8 cellular contexts compared by ENCODE assay signal in genomic region chr1:21651214-21652042, GRCh38. TPM values are rescaled to one million over a fixed set of nuclear protein-coding genes. Genes with fewer than 3 reads are reported as not detected.
DNase-seq lines count a peak whose midpoint lies in the region; ATAC-seq and TF ChIP-seq lines count a peak whose summit lies in the region.

No MANE protein-coding gene starts in this region.

- no peak for TF ChIP-seq CTCF in IMR-90 (conservative IDR thresholded peaks at IDR 0.05; ENCODE audit: low read depth, low read length)
- no peak for TF ChIP-seq CTCF in endothelial cell (IDR thresholded peaks at IDR 0.05; ENCODE audit: unreplicated experiment)
- no peak for TF ChIP-seq CTCF in type B pancreatic cell (conservative IDR thresholded peaks at IDR 0.05)

- H3K4me1 ChIP-seq in BLaER1 (peaks cover 21% of the 10 kb centered on the region), IMR-90 (ENCODE audit: control insufficient read depth, insufficient read depth, low read length) (peaks cover 3% of the 10 kb centered on the region; the same call in 1 of the 2 replicates)
- H3K4me1 ChIP-seq in naive thymus-derived CD4-positive, alpha-beta T cell (ENCODE audit: control insufficient read depth in 2 of 2, insufficient read depth in 2 of 2, low read length in 2 of 2), result peaks cover 5 to 12% of the 10 kb centered on the region in 2 donors

- H2AFZ ChIP-seq in IMR-90 (replicated peaks; ENCODE audit: low read length, poor library complexity), result peak overlapping the region; percentile 68

- WGBS in IMR-90 (ENCODE audit: extremely low coverage in 2 of 2, insufficient read length in 1 of 2), 2 experiments, result 35% methylated on average over 5 of the region's 80 CpGs; no CpG with 5 or more reads in 1 of the 2 experiments

- H3K18ac ChIP-seq in IMR-90 (ENCODE audit: low read depth, low read length), result no peak overlapping the region

- H3K27me3 Mint-ChIP-seq in endothelial cell (ENCODE audit: unreplicated experiment) (peaks cover 14% of the 10 kb centered on the region), type B pancreatic cell (peaks cover 36% of the 10 kb centered on the region)
- H3K27me3 Mint-ChIP-seq in naive thymus-derived CD4-positive, alpha-beta T cell, result peaks cover 7 to 48% (median 13%) of the 10 kb centered on the region in 5 donors

- H2AK9ac ChIP-seq in IMR-90 (replicated peaks; ENCODE audit: low read depth, low read length, poor library complexity), result no peak overlapping the region

- no peak overlapping the region for H3K56ac ChIP-seq in IMR-90 (ENCODE audit: extremely low read depth, insufficient read depth, low read length)

- dilution Hi-C loops in IMR-90 (cut with HindIII; ENCODE audit: low sequenced_read_pairs, unreplicated experiment), result no loop called here

- no peak overlapping the region for H2BK20ac ChIP-seq in IMR-90 (ENCODE audit: low read depth, low read length)

- H2BK15ac ChIP-seq in IMR-90 (ENCODE audit: low read depth, low read length), result no peak overlapping the region

- H3K4me3 ChIP-seq in BLaER1 (peak overlapping the region; percentile 58), IMR-90 (ENCODE audit: insufficient read depth, low read depth, low read length) (peak overlapping the region; percentile 46)
- peak overlapping the region; percentile 69 for H3K4me3 ChIP-seq in naive thymus-derived CD4-positive, alpha-beta T cell (ENCODE audit: low read length)

- H3K27ac Mint-ChIP-seq in endothelial cell (ENCODE audit: unreplicated experiment), result peak overlapping the region; percentile 44
- H3K27ac Mint-ChIP-seq in naive thymus-derived CD4-positive, alpha-beta T cell, result peak overlapping the region in 3 of 9 donors; percentile 58 to 81 (median 78)
- peak overlapping the region; percentile 74 for H3K27ac Mint-ChIP-seq in type B pancreatic cell

- H3K27me3 ChIP-seq in BLaER1, result peaks cover 57% of the 10 kb centered on the region
- H3K27me3 ChIP-seq in IMR-90 (ENCODE audit: control insufficient read depth, insufficient read depth, low read length), result peaks cover 52% of the 10 kb centered on the region
- no peaks in the 10 kb centered on the region for H3K27me3 ChIP-seq in naive thymus-derived CD4-positive, alpha-beta T cell (ENCODE audit: control insufficient read depth in 2 of 2, insufficient read depth in 2 of 2, low read length in 2 of 2)

- H2AK5ac ChIP-seq in IMR-90 (ENCODE audit: low read depth, low read length), result no peak overlapping the region; the same call in 1 of the 2 replicates

- H2BK120ac ChIP-seq in IMR-90 (ENCODE audit: low read depth, low read length), result no peak overlapping the region

- H4K5ac ChIP-seq in IMR-90 (ENCODE audit: low read depth, low read length), result no peak overlapping the region

- no peaks in the 10 kb centered on the region for H3K36me3 ChIP-seq in BLaER1
- H3K36me3 ChIP-seq in IMR-90 (ENCODE audit: control insufficient read depth, insufficient read depth, low read length), result no peaks in the 10 kb centered on the region
- H3K36me3 ChIP-seq in naive thymus-derived CD4-positive, alpha-beta T cell (ENCODE audit: control insufficient read depth in 2 of 3, insufficient read depth in 3 of 3, low read length in 3 of 3), result no peaks in the 10 kb centered on the region

- H3K4me3 Mint-ChIP-seq in endothelial cell (ENCODE audit: unreplicated experiment) (peak overlapping the region; percentile 89), type B pancreatic cell (peak overlapping the region; percentile 94)
- peak overlapping the region; percentile 83 to 97 (median 90) for H3K4me3 Mint-ChIP-seq in naive thymus-derived CD4-positive, alpha-beta T cell

- BruUV-seq in IMR-90 (replicated peaks; lab: Mats Ljungman, UMichigan), result no TSS peak

- H3K9ac ChIP-seq in BLaER1 (no peak overlapping the region), IMR-90 (ENCODE audit: low read depth, low read length) (no peak overlapping the region)

- POLR2A ChIA-PET in IMR-90 (lab: Charles Lee; ENCODE audit: unreplicated experiment), result no interaction called here
- POLR2A ChIA-PET in naive thymus-derived CD4-positive, alpha-beta T cell (lab: Charles Lee), result no interaction called here

- no peaks in the 10 kb centered on the region for H3K9me3 Mint-ChIP-seq in endothelial cell (ENCODE audit: unreplicated experiment)
- H3K9me3 Mint-ChIP-seq in naive thymus-derived CD4-positive, alpha-beta T cell, result peaks cover 0 to 4% (median 0%) of the 10 kb centered on the region in 11 donors
- no peaks in the 10 kb centered on the region for H3K9me3 Mint-ChIP-seq in type B pancreatic cell

- H3K27ac ChIP-seq in BLaER1, result no peak overlapping the region
- H3K27ac ChIP-seq in IMR-90 (ENCODE audit: insufficient read depth, low read length), result no peak overlapping the region
- H3K27ac ChIP-seq in naive thymus-derived CD4-positive, alpha-beta T cell (ENCODE audit: low read depth, low read length), result no peak overlapping the region

- no peak for TF ChIP-seq POLR2A in IMR-90 (IDR thresholded peaks at IDR 0.05; ENCODE audit: low read depth, low read length)

- CTCF ChIA-PET in IMR-90 (lab: Yijun Ruan, JAX), result no interaction called here
- CTCF ChIA-PET in naive thymus-derived CD4-positive, alpha-beta T cell (lab: Charles Lee), result no interaction called here

- no peak overlapping the region for H4K91ac ChIP-seq in IMR-90 (ENCODE audit: insufficient read depth, low read depth, low read length)

- H3K23ac ChIP-seq in IMR-90 (ENCODE audit: low read depth, low read length), result peak overlapping the region; percentile 12

- H3K9me3 ChIP-seq in BLaER1, result no peaks in the 10 kb centered on the region
- H3K9me3 ChIP-seq in IMR-90 (ENCODE audit: control insufficient read depth, insufficient read depth, low read length), result no peaks in the 10 kb centered on the region
- no peaks in the 10 kb centered on the region for H3K9me3 ChIP-seq in naive thymus-derived CD4-positive, alpha-beta T cell (ENCODE audit: control insufficient read depth in 2 of 3, low read length in 3 of 3)

- DNase-seq in IMR-90 (no peak), endothelial cell (ENCODE audit: low spot score) (no peak), type B pancreatic cell (ENCODE audit: extremely low spot score, unreplicated experiment) (no peak), KBM-7 (no peak)
- DNase-seq in activated CD4-positive, alpha-beta T cell treated with anti-CD3 and anti-CD28 coated beads, Interleukin-2, amount 50 U/mL, for 48 hours, result peak; percentile 45 to 50
- peak in 8 of 9 donors; percentile 15 to 61 (median 44) for DNase-seq in naive thymus-derived CD4-positive, alpha-beta T cell

- no peak for TF ChIP-seq RAD21 in IMR-90 (IDR thresholded peaks at IDR 0.05; ENCODE audit: low read length)

- H4K20me1 ChIP-seq in BLaER1 (peaks cover 91% of the 10 kb centered on the region), IMR-90 (ENCODE audit: insufficient read depth, low read length) (peaks cover 4% of the 10 kb centered on the region; the same call in 1 of the 2 replicates)

- no peak overlapping the region for H2BK5ac ChIP-seq in IMR-90 (ENCODE audit: low read depth, low read length, poor library complexity, severe bottlenecking)

- intact Hi-C loops in IMR-90 (cut with micrococcal nuclease), result loop anchor here (10.0 kb wide), 2 partner anchors 117 to 397 kb away; no protein-coding TSS in a partner anchor
- intact Hi-C loops in naive thymus-derived CD4-positive, alpha-beta T cell (cut with micrococcal nuclease), result loop anchor here (1.0 to 10.0 kb wide), 2 partner anchors 8 to 417 kb away; no protein-coding TSS in a partner anchor

- H4K8ac ChIP-seq in IMR-90 (ENCODE audit: low read depth in 2 of 2, low read length in 2 of 2), result no peak overlapping the region

- no peaks in the 10 kb centered on the region for H3K79me1 ChIP-seq in IMR-90 (ENCODE audit: low read depth in 1 of 2, low read length in 2 of 2)

- no peak overlapping the region for H3K14ac ChIP-seq in IMR-90 (replicated peaks; ENCODE audit: low read depth, low read length)

- H3K4ac ChIP-seq in IMR-90 (ENCODE audit: low read depth, low read length), result no peak overlapping the region

- H3K4me2 ChIP-seq in BLaER1 (peak overlapping the region; percentile 87), IMR-90 (ENCODE audit: low read depth, low read length) (peak overlapping the region; percentile 97)

- in situ Hi-C loops in IMR-90 (cut with MboI; ENCODE audit: low sequenced_read_pairs), result loop anchor here (10.0 kb wide), 2 partner anchors 277 to 397 kb away; no protein-coding TSS in a partner anchor
- in situ Hi-C loops in KBM-7 (cut with MboI; ENCODE audit: low pct_unique_long_range_greater_than_20kb, low sequenced_read_pairs), result no loop called here

- no peaks in the 10 kb centered on the region for H3K9me1 ChIP-seq in IMR-90 (ENCODE audit: insufficient read depth, low read length)

- peaks cover 3% of the 10 kb centered on the region for H3K4me1 Mint-ChIP-seq in endothelial cell (ENCODE audit: unreplicated experiment)
- peaks cover 8 to 17% (median 14%) of the 10 kb centered on the region in 7 donors for H3K4me1 Mint-ChIP-seq in naive thymus-derived CD4-positive, alpha-beta T cell
- H3K4me1 Mint-ChIP-seq in type B pancreatic cell (ENCODE audit: unreplicated experiment), result peaks cover 11% of the 10 kb centered on the region

- H3K36me3 Mint-ChIP-seq in endothelial cell (ENCODE audit: low read depth, unreplicated experiment) (no peaks in the 10 kb centered on the region), type B pancreatic cell (no peaks in the 10 kb centered on the region)
- no peaks in the 10 kb centered on the region for H3K36me3 Mint-ChIP-seq in naive thymus-derived CD4-positive, alpha-beta T cell

- peak; percentile 38 for ATAC-seq in IMR-90 (ENCODE audit: low read depth)
- ATAC-seq in naive thymus-derived CD4-positive, alpha-beta T cell, result peak; percentile 77
- no peak for ATAC-seq in HG02763 (IDR thresholded peaks at IDR 0.05; ENCODE audit: unreplicated experiment)

TF ChIP-seq in IMR-90, 13 proteins besides CTCF, POLR2A, EP300 and RAD21 (continues in another document):
- TF ChIP-seq USF2 (IDR thresholded peaks at IDR 0.05; ENCODE audit: low read depth, low read length), result no peak
- no peak for TF ChIP-seq FOS (IDR thresholded peaks at IDR 0.05; ENCODE audit: low read depth, low read length)
- no peak for TF ChIP-seq MAZ (IDR thresholded peaks at IDR 0.05; ENCODE audit: borderline replicate concordance, low read depth, low read length)

RNA-seq across cellular contexts. Expression of gene RAP1GAP, which starts 17.7 kb away (rescaled TPM):
- total RNA-seq in IMR-90 (2012; rRNA removed) (under 0.01 TPM in 1 of 2 replicates, not detected in the other), endothelial cell (ENCODE audit: unreplicated experiment) (0.56 TPM), type B pancreatic cell (ENCODE audit: low replicate concordance) (18.5 and 20.3 TPM in 2 replicates)
- polyA plus RNA-seq in IMR-90 (2012; rRNA removed), result 0.10 and 0.20 TPM in 2 replicates
- 0.05 and 0.08 TPM in 2 replicates for polyA plus RNA-seq in IMR-90 (2012; cell fraction: cytosol; rRNA removed)
- polyA plus RNA-seq in IMR-90 (2012; cell fraction: nucleus; rRNA removed; ENCODE audit: low replicate concordance), result 0.21 and 0.33 TPM in 2 replicates
- total RNA-seq in naive thymus-derived CD4-positive, alpha-beta T cell, result 1 to 10 TPM in 1 of 5 experiments, under 1 TPM in 3, not detected in 1; 0.16 to 1.4 (median 0.42) TPM
- not detected for polyA plus RNA-seq in naive thymus-derived CD4-positive, alpha-beta T cell

Comparison
In these comparisons a context has a peak if more than half of its experiments do, and no peak if none do; other contexts are left out.
1. DNase-seq: peak in activated CD4-positive, alpha-beta T cell treated with anti-CD3 and anti-CD28 coated beads, Interleukin-2, amount 50 U/mL, for 48 hours (2 of 2) and naive thymus-derived CD4-positive, alpha-beta T cell (8 of 9); none in IMR-90 (single experiment), endothelial cell (single experiment), type B pancreatic cell (single experiment) and KBM-7 (single experiment).
2. Peak in every context shown above with its lines, with median percentiles within 50 percentile points of each other: H3K4me3 ChIP-seq and H3K4me3 Mint-ChIP-seq.